Comparison of ENCODE assay signal across 1 cellular context in the genomic region with DNA sequence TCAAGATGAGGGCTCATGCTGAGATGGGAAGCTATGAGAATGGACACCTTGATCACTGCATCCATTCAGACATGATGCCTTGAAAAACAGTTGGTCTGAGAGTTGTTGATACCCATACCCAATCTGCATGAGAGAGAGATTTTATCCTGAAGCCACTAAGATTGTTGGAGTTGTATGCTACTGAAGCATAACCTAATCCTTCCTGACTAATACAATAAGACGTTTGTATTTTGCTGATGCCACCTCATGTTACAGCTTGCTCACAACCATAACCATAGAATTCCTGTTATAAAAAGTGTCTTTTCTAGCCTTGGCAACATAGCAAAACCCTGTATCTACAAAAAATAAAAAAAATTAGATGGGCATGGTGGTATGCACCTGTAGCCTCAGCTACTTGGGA.
A peak's percentile ranks its signal among the peaks of the same experiment; 100 is the strongest.
TF ChIP-seq lines count a peak whose summit lies in the region.

No MANE protein-coding gene starts in this region.

TF ChIP-seq in IMR-90, 13 proteins besides CTCF, POLR2A, EP300 and RAD21:
- TF ChIP-seq, protein P1, sequence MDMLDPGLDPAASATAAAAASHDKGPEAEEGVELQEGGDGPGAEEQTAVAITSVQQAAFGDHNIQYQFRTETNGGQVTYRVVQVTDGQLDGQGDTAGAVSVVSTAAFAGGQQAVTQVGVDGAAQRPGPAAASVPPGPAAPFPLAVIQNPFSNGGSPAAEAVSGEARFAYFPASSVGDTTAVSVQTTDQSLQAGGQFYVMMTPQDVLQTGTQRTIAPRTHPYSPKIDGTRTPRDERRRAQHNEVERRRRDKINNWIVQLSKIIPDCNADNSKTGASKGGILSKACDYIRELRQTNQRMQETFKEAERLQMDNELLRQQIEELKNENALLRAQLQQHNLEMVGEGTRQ (IDR thresholded peaks at IDR 0.05; ENCODE audit: low read depth, low read length): no peak
- peak; percentile 14; the same call in 1 of the 2 replicates for TF ChIP-seq MAFK (IDR thresholded peaks at IDR 0.05; ENCODE audit: low read depth, low read length)
